8 cellular contexts compared by ENCODE assay signal in genomic region chr22:35540600-35541253, GRCh38. TPM values are rescaled to one million over a fixed set of nuclear protein-coding genes. Genes with fewer than 3 reads are reported as not detected.
DNase-seq lines count a peak whose midpoint lies in the region; ATAC-seq and TF ChIP-seq lines count a peak whose summit lies in the region.

A gene with protein sequence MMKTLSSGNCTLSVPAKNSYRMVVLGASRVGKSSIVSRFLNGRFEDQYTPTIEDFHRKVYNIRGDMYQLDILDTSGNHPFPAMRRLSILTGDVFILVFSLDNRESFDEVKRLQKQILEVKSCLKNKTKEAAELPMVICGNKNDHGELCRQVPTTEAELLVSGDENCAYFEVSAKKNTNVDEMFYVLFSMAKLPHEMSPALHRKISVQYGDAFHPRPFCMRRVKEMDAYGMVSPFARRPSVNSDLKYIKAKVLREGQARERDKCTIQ (plus strand): TSS chr22:35540831. CDS start chr22:35546810, 5,979 bp downstream.

- intact Hi-C loops in heart left ventricle (cut with DNase I), result loop anchor here in 1 of 10 donors (5.0 to 10.0 kb wide), 2 partner anchors 68 to 84 kb away; no protein-coding TSS in a partner anchor
- intact Hi-C loops in psoas muscle (cut with DNase I), result no loop called here

- H3K9me3 ChIP-seq in heart left ventricle, result no peaks in the 10 kb centered on the region
- H3K9me3 ChIP-seq in psoas muscle, result no peaks in the 10 kb centered on the region

- peaks cover 3 to 45% (median 17%) of the 10 kb centered on the region in 12 donors for H3K4me1 ChIP-seq in heart left ventricle
- peaks cover 16% of the 10 kb centered on the region for H3K4me1 ChIP-seq in psoas muscle

- TF ChIP-seq POLR2A in heart left ventricle (IDR thresholded peaks at IDR 0.05), result peak in 1 of 2 donors; percentile 35

- H3K4me3 ChIP-seq in heart left ventricle (peak within 1 kb of the TSS; percentile 36 to 70 (median 58)), psoas muscle (peak within 1 kb of the TSS; percentile 71)

- H3K36me3 ChIP-seq in heart left ventricle (no peaks in the 10 kb centered on the region), psoas muscle (ENCODE audit: insufficient read depth in 1 of 2, low read depth in 1 of 2) (no peaks in the 10 kb centered on the region)

- H3K27ac ChIP-seq in heart left ventricle (peak within 1 kb of the TSS in 11 of 12 donors; percentile 56 to 89 (median 60)), psoas muscle (peak within 1 kb of the TSS; percentile 88)

- DNase-seq in NCI-H524 (lab: John Stamatoyannopoulos, UW), result peak; percentile 60 to 73
- DNase-seq in NCI-H524 treated with DMSO at 0.1 percent for 48 hours (lab: John Stamatoyannopoulos, UW), result no peak
- peak; percentile 50 for DNase-seq in NCI-H2171 (lab: John Stamatoyannopoulos, UW)
- DNase-seq in activated gamma-delta T cell treated with Interleukin-2 at 50 U/mL for 16 hours, result peak; percentile 19
- DNase-seq in heart left ventricle, result peak; percentile 45 to 69 (median 50)
- DNase-seq in psoas muscle, result peak; percentile 39 to 70

- WGBS in heart left ventricle, 4 donors, result 1 to 2% (median 1%) methylated on average over 16 to 49 of the region's 49 CpGs
- 2 to 3% (median 3%) methylated on average over 28 to 49 of the region's 49 CpGs for WGBS in psoas muscle, 3 donors

- ATAC-seq in heart left ventricle (peak in 3 of 4 donors; percentile 28 to 38 (median 33)), psoas muscle (peak in 3 of 4 donors; percentile 9 to 38 (median 12)), HG02884 (IDR thresholded peaks at IDR 0.05; ENCODE audit: unreplicated experiment) (no peak), GM19467 (IDR thresholded peaks at IDR 0.05; ENCODE audit: unreplicated experiment) (no peak)

- TF ChIP-seq CTCF in heart left ventricle (IDR thresholded peaks at IDR 0.05) (no peak), psoas muscle (IDR thresholded peaks at IDR 0.05) (no peak)

- H3K27me3 ChIP-seq in heart left ventricle, result peaks cover 0 to 36% (median 0%) of the 10 kb centered on the region in 9 donors
- peaks cover 0 to 6% (median 0%) of the 10 kb centered on the region in 3 donors for H3K27me3 ChIP-seq in psoas muscle (ENCODE audit: insufficient read depth in 3 of 3, low read length in 2 of 3)

RNA-seq across cellular contexts. Expression of the gene that starts here (rescaled TPM):
- total RNA-seq in heart left ventricle (10 to 100 TPM in 1 of 9 donors, 1 to 10 TPM in 8; 1.4 to 10.5 (median 5.3) TPM), psoas muscle (1 to 10 TPM; 3.5 to 6.1 (median 3.7) TPM)
- polyA plus RNA-seq in heart left ventricle (1 to 10 TPM; 3.7 to 4.8 TPM), psoas muscle (1 to 10 TPM; 2.0 to 2.1 (median 2.1) TPM)

Comparison
In these comparisons a context has a peak if more than half of its experiments do, and no peak if none do; other contexts are left out.
1. ATAC-seq: peak in heart left ventricle (3 of 4) and psoas muscle (3 of 4); none in HG02884 (single experiment) and GM19467 (single experiment).